Comparison of ENCODE assay signal across 2 cellular contexts in the genomic region with DNA sequence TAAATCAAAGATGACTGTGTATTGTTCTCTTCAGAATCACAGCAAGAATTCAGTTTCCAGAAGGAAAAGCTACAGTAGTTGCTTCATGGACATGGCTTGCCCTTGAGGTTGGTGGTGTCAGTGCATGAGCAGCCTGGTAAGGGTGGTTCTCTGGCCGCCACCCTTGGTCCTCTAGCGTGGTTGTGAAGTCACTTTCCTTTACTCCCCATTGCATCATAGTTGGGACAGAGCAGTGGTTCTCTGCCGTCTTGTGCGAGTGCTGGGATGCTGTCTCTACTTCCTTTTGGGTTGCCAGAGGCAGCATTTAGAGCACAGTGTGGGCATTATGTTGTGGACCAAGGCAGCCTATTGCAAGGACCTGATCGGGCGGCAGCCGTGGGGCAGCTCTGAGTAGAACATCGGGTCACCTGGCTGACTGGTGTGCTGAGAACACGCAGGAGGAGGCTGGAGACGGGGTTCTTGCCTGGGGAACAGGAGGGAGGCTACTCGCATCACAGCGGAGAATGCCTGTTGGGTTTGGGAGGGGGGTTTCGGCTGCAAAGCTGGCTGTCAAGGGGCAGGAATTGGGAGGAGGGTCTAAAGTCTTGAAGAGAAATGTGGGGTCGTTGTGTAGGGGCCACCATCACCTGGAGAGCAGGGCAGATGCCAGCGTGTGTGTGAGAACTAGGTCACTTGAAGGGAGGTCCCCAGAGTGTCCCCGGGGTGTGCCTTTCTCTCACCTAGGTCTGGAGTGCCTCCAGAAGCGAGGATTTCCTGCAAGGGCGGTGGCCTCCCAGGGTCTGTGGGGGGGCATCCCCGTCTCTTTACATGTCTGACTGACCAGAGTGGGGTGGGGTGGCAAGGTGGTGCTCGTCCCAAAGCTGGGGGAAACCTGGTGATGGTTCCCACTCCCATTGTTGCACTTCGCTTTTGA.
TF ChIP-seq lines count a peak whose summit lies in the region.

No MANE protein-coding gene starts in this region.

TF ChIP-seq in SK-N-SH, 30 proteins besides CTCF, POLR2A, EP300 and RAD21 (continued from another document):
- TF ChIP-seq SMC3 (IDR thresholded peaks at IDR 0.05; ENCODE audit: low read depth, low read length): no peak
- TF ChIP-seq, protein P1, sequence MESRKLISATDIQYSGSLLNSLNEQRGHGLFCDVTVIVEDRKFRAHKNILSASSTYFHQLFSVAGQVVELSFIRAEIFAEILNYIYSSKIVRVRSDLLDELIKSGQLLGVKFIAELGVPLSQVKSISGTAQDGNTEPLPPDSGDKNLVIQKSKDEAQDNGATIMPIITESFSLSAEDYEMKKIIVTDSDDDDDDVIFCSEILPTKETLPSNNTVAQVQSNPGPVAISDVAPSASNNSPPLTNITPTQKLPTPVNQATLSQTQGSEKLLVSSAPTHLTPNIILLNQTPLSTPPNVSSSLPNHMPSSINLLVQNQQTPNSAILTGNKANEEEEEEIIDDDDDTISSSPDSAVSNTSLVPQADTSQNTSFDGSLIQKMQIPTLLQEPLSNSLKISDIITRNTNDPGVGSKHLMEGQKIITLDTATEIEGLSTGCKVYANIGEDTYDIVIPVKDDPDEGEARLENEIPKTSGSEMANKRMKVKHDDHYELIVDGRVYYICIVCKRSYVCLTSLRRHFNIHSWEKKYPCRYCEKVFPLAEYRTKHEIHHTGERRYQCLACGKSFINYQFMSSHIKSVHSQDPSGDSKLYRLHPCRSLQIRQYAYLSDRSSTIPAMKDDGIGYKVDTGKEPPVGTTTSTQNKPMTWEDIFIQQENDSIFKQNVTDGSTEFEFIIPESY (IDR thresholded peaks at IDR 0.05; ENCODE audit: borderline replicate concordance, low read depth): no peak
- no peak for TF ChIP-seq FOXJ3 (CRISPR knock-in tag; IDR thresholded peaks at IDR 0.05)
- TF ChIP-seq, protein P2, sequence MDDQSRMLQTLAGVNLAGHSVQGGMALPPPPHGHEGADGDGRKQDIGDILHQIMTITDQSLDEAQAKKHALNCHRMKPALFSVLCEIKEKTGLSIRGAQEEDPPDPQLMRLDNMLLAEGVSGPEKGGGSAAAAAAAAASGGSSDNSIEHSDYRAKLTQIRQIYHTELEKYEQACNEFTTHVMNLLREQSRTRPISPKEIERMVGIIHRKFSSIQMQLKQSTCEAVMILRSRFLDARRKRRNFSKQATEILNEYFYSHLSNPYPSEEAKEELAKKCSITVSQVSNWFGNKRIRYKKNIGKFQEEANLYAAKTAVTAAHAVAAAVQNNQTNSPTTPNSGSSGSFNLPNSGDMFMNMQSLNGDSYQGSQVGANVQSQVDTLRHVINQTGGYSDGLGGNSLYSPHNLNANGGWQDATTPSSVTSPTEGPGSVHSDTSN (IDR thresholded peaks at IDR 0.05): no peak
- TF ChIP-seq GABPA (IDR thresholded peaks at IDR 0.05; ENCODE audit: low read depth): no peak
- no peak for TF ChIP-seq MEF2A (IDR thresholded peaks at IDR 0.05; ENCODE audit: borderline replicate concordance, low read depth)
- TF ChIP-seq MXI1 (IDR thresholded peaks at IDR 0.05; ENCODE audit: low read depth, low read length): no peak
- no peak for TF ChIP-seq TAF1 (IDR thresholded peaks at IDR 0.05; ENCODE audit: borderline replicate concordance, low read depth, low read length)
- TF ChIP-seq CHD2 (IDR thresholded peaks at IDR 0.05; ENCODE audit: low read length, partially characterized antibody): no peak
- TF ChIP-seq, protein P3, sequence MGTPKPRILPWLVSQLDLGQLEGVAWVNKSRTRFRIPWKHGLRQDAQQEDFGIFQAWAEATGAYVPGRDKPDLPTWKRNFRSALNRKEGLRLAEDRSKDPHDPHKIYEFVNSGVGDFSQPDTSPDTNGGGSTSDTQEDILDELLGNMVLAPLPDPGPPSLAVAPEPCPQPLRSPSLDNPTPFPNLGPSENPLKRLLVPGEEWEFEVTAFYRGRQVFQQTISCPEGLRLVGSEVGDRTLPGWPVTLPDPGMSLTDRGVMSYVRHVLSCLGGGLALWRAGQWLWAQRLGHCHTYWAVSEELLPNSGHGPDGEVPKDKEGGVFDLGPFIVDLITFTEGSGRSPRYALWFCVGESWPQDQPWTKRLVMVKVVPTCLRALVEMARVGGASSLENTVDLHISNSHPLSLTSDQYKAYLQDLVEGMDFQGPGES (IDR thresholded peaks at IDR 0.05; ENCODE audit: low read depth, low read length): no peak
- TF ChIP-seq ELF1 (IDR thresholded peaks at IDR 0.05): no peak
- no peak for TF ChIP-seq NRF1 (IDR thresholded peaks at IDR 0.05; ENCODE audit: low read depth, low read length)
- no peak for TF ChIP-seq TEAD4 (IDR thresholded peaks at IDR 0.05; ENCODE audit: borderline replicate concordance, insufficient read depth)

TF ChIP-seq in SK-N-SH treated with all-trans-retinoic acid at 6 μM for 48 hours, 23 proteins besides CTCF, POLR2A, EP300 and RAD21 (continued from another document):
- TF ChIP-seq, protein P4, sequence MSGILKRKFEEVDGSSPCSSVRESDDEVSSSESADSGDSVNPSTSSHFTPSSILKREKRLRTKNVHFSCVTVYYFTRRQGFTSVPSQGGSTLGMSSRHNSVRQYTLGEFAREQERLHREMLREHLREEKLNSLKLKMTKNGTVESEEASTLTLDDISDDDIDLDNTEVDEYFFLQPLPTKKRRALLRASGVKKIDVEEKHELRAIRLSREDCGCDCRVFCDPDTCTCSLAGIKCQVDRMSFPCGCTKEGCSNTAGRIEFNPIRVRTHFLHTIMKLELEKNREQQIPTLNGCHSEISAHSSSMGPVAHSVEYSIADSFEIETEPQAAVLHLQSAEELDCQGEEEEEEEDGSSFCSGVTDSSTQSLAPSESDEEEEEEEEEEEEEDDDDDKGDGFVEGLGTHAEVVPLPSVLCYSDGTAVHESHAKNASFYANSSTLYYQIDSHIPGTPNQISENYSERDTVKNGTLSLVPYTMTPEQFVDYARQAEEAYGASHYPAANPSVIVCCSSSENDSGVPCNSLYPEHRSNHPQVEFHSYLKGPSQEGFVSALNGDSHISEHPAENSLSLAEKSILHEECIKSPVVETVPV (CRISPR knock-in tag; IDR thresholded peaks at IDR 0.05): no peak
- TF ChIP-seq RARB (CRISPR knock-in tag; IDR thresholded peaks at IDR 0.05): no peak
- no peak for TF ChIP-seq CSDC2 (CRISPR knock-in tag; IDR thresholded peaks at IDR 0.05)
- TF ChIP-seq, protein P5, sequence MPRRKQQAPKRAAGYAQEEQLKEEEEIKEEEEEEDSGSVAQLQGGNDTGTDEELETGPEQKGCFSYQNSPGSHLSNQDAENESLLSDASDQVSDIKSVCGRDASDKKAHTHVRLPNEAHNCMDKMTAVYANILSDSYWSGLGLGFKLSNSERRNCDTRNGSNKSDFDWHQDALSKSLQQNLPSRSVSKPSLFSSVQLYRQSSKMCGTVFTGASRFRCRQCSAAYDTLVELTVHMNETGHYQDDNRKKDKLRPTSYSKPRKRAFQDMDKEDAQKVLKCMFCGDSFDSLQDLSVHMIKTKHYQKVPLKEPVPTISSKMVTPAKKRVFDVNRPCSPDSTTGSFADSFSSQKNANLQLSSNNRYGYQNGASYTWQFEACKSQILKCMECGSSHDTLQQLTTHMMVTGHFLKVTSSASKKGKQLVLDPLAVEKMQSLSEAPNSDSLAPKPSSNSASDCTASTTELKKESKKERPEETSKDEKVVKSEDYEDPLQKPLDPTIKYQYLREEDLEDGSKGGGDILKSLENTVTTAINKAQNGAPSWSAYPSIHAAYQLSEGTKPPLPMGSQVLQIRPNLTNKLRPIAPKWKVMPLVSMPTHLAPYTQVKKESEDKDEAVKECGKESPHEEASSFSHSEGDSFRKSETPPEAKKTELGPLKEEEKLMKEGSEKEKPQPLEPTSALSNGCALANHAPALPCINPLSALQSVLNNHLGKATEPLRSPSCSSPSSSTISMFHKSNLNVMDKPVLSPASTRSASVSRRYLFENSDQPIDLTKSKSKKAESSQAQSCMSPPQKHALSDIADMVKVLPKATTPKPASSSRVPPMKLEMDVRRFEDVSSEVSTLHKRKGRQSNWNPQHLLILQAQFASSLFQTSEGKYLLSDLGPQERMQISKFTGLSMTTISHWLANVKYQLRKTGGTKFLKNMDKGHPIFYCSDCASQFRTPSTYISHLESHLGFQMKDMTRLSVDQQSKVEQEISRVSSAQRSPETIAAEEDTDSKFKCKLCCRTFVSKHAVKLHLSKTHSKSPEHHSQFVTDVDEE (CRISPR knock-in tag; IDR thresholded peaks at IDR 0.05): no peak
- TF ChIP-seq, protein P6, sequence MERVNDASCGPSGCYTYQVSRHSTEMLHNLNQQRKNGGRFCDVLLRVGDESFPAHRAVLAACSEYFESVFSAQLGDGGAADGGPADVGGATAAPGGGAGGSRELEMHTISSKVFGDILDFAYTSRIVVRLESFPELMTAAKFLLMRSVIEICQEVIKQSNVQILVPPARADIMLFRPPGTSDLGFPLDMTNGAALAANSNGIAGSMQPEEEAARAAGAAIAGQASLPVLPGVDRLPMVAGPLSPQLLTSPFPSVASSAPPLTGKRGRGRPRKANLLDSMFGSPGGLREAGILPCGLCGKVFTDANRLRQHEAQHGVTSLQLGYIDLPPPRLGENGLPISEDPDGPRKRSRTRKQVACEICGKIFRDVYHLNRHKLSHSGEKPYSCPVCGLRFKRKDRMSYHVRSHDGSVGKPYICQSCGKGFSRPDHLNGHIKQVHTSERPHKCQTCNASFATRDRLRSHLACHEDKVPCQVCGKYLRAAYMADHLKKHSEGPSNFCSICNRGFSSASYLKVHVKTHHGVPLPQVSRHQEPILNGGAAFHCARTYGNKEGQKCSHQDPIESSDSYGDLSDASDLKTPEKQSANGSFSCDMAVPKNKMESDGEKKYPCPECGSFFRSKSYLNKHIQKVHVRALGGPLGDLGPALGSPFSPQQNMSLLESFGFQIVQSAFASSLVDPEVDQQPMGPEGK (CRISPR knock-in tag; IDR thresholded peaks at IDR 0.05; ENCODE audit: borderline replicate concordance): no peak
- no peak for TF ChIP-seq ZNF8 (CRISPR knock-in tag; IDR thresholded peaks at IDR 0.05)
- no peak for TF ChIP-seq OSR1 (CRISPR knock-in tag; IDR thresholded peaks at IDR 0.05)
- no peak for TF ChIP-seq ZNF70 (CRISPR knock-in tag; IDR thresholded peaks at IDR 0.05)
- no peak for TF ChIP-seq ESRRG (CRISPR knock-in tag; IDR thresholded peaks at IDR 0.05)
- no peak for TF ChIP-seq ISL1 (CRISPR knock-in tag; IDR thresholded peaks at IDR 0.05)
TF ChIP-seq in SK-N-SH treated with all-trans-retinoic acid at 6 μM for 48 hours: peak in this region for 0.
